Comparison of ENCODE assay signal across 8 cellular contexts in genomic region chrX:119870626-119871131, GRCh38. TPM values are rescaled to one million over a fixed set of nuclear protein-coding genes. Genes with fewer than 3 reads are reported as not detected.
A peak's percentile ranks its signal among the peaks of the same experiment; 100 is the strongest.
DNase-seq lines count a peak whose midpoint lies in the region; ATAC-seq and TF ChIP-seq lines count a peak whose summit lies in the region.

No MANE protein-coding gene starts in this region.

- CTCF ChIA-PET in naive thymus-derived CD4-positive, alpha-beta T cell (lab: Charles Lee): interaction anchor here (0.8 to 0.9 kb wide), 2 partner anchors 11 to 17 kb away, joined by 3 read pairs; no protein-coding TSS in a partner anchor

- H3K9me3 ChIP-seq in BE2C (no peaks in the 10 kb centered on the region), MM.1S (replicated peaks; ENCODE audit: insufficient read depth, low read length) (no peaks in the 10 kb centered on the region), esophagus muscularis mucosa (peaks cover 0 to 9% (median 0%) of the 10 kb centered on the region in 4 donors), vagina (no peaks in the 10 kb centered on the region)
- no peaks in the 10 kb centered on the region for H3K9me3 ChIP-seq in naive thymus-derived CD4-positive, alpha-beta T cell (ENCODE audit: control insufficient read depth in 2 of 3, low read length in 3 of 3)

- H3K9me2 ChIP-seq in MM.1S (replicated peaks; ENCODE audit: insufficient read depth, low read length): no peaks in the 10 kb centered on the region

- H3K27me3 Mint-ChIP-seq in naive thymus-derived CD4-positive, alpha-beta T cell: no peaks in the 10 kb centered on the region

- H3K4me3 ChIP-seq in BE2C (ENCODE audit: low read depth, low read length) (peak overlapping the region; percentile 92), MM.1S (ENCODE audit: low read length) (peak overlapping the region; percentile 78), esophagus muscularis mucosa (peak overlapping the region; percentile 61 to 67 (median 64)), vagina (peak overlapping the region; percentile 54 to 67)
- peak overlapping the region; percentile 90 for H3K4me3 ChIP-seq in naive thymus-derived CD4-positive, alpha-beta T cell (ENCODE audit: low read length)

- peaks cover 0 to 13% (median 0%) of the 10 kb centered on the region in 5 donors for H3K36me3 Mint-ChIP-seq in naive thymus-derived CD4-positive, alpha-beta T cell

- no peak for TF ChIP-seq CTCF in BE2C (IDR thresholded peaks at IDR 0.05; ENCODE audit: low read depth, low read length)
- TF ChIP-seq CTCF in MM.1S (IDR thresholded peaks at IDR 0.05; ENCODE audit: low read length): no peak
- no peak for TF ChIP-seq CTCF in esophagus muscularis mucosa (IDR thresholded peaks at IDR 0.05)
- no peak for TF ChIP-seq CTCF in vagina (IDR thresholded peaks at IDR 0.05)

- peak overlapping the region; percentile 94 to 100 (median 99) for H3K27ac Mint-ChIP-seq in naive thymus-derived CD4-positive, alpha-beta T cell

- H3K27ac ChIP-seq in MM.1S (ENCODE audit: low read length) (peak overlapping the region; percentile 93), esophagus muscularis mucosa (replicated peaks in 1 of 4) (peak overlapping the region; percentile 89 to 92 (median 90)), vagina (peak overlapping the region; percentile 83)
- peak overlapping the region; percentile 88 for H3K27ac ChIP-seq in naive thymus-derived CD4-positive, alpha-beta T cell (ENCODE audit: low read depth, low read length)

- peak overlapping the region; percentile 62; the same call in 1 of the 2 replicates for H3K4me2 ChIP-seq in MM.1S (ENCODE audit: low read depth, low read length)

- H3K4me3 Mint-ChIP-seq in naive thymus-derived CD4-positive, alpha-beta T cell: peak overlapping the region; percentile 86 to 100 (median 97)

- no peaks in the 10 kb centered on the region for H4K20me1 ChIP-seq in MM.1S (ENCODE audit: insufficient read depth, low read length)

- TF ChIP-seq POLR2A in esophagus muscularis mucosa (IDR thresholded peaks at IDR 0.05; ENCODE audit: low read depth): no peak
- no peak for TF ChIP-seq POLR2A in vagina (IDR thresholded peaks at IDR 0.05)

- peaks cover 53% of the 10 kb centered on the region for H3K79me2 ChIP-seq in MM.1S (ENCODE audit: low read length)

- H3K4me1 Mint-ChIP-seq in naive thymus-derived CD4-positive, alpha-beta T cell: peaks cover 6 to 35% (median 15%) of the 10 kb centered on the region in 7 donors

- no peaks in the 10 kb centered on the region for H3K4me1 ChIP-seq in BE2C
- H3K4me1 ChIP-seq in MM.1S (ENCODE audit: low read length): no peaks in the 10 kb centered on the region
- peaks cover 3 to 33% (median 19%) of the 10 kb centered on the region in 4 donors for H3K4me1 ChIP-seq in esophagus muscularis mucosa
- peaks cover 7 to 8% of the 10 kb centered on the region in 2 donors for H3K4me1 ChIP-seq in naive thymus-derived CD4-positive, alpha-beta T cell (ENCODE audit: control insufficient read depth in 2 of 2, insufficient read depth in 2 of 2, low read length in 2 of 2)
- H3K4me1 ChIP-seq in vagina: peaks cover 13% of the 10 kb centered on the region

- ATAC-seq in GM19452 (IDR thresholded peaks at IDR 0.05; ENCODE audit: unreplicated experiment) (peak; percentile 14), GM21619 (IDR thresholded peaks at IDR 0.05; ENCODE audit: unreplicated experiment) (no peak)
- peak; percentile 20 for ATAC-seq in naive thymus-derived CD4-positive, alpha-beta T cell

- POLR2A ChIA-PET in naive thymus-derived CD4-positive, alpha-beta T cell (lab: Charles Lee): interaction anchor here (0.7 to 4.1 kb wide), 16 partner anchors 9 to 1374 kb away, joined by 3 to 46 read pairs (median 4); partner anchors contain the start of genes NKRF, RPL39, SEPTIN6 and SOWAHD

- peak; percentile 35 for DNase-seq in BE2C
- no peak for DNase-seq in MM.1S
- peak; percentile 57 for DNase-seq in activated CD8-positive, alpha-beta memory T cell treated with anti-CD3 and anti-CD28 coated beads, Interleukin-2, amount 50 U/mL, for 48 hours
- no peak for DNase-seq in esophagus muscularis mucosa (ENCODE audit: extremely low spot score)
- peak in 7 of 9 donors; percentile 17 to 38 (median 31) for DNase-seq in naive thymus-derived CD4-positive, alpha-beta T cell
- DNase-seq in vagina (ENCODE audit: extremely low spot score in 2 of 2): no peak

- 47% methylated on average over 24 of the region's 25 CpGs for WGBS in esophagus muscularis mucosa

- H3K36me3 ChIP-seq in BE2C: no peaks in the 10 kb centered on the region
- no peaks in the 10 kb centered on the region for H3K36me3 ChIP-seq in MM.1S (replicated peaks; ENCODE audit: insufficient read depth, low read length)
- peaks cover 0 to 7% (median 2%) of the 10 kb centered on the region in 4 donors for H3K36me3 ChIP-seq in esophagus muscularis mucosa
- no peaks in the 10 kb centered on the region for H3K36me3 ChIP-seq in naive thymus-derived CD4-positive, alpha-beta T cell (ENCODE audit: control insufficient read depth in 2 of 3, insufficient read depth in 3 of 3, low read length in 3 of 3)
- H3K36me3 ChIP-seq in vagina: no peaks in the 10 kb centered on the region

- peaks cover 0 to 6% (median 0%) of the 10 kb centered on the region in 11 donors for H3K9me3 Mint-ChIP-seq in naive thymus-derived CD4-positive, alpha-beta T cell

- intact Hi-C loops in esophagus muscularis mucosa (cut with DNase I): no loop called here
- intact Hi-C loops in naive thymus-derived CD4-positive, alpha-beta T cell (cut with micrococcal nuclease): loop anchor here (1.0 to 5.0 kb wide), 16 partner anchors 11 to 1523 kb away; partner anchors contain the start of genes NKAP (in 2 of the 2), NKRF (in 2 of the 2), PGRMC1 (in 2 of the 2) and RPL39 (in 2 of the 2)
- intact Hi-C loops in vagina (cut with DNase I): no loop called here

- 0 out of 2 replicates have a peak, but pooled peaks cover 11% of the 10 kb centered on the region for H3F3A ChIP-seq in MM.1S (ENCODE audit: insufficient read depth, low read length)

- H3K27me3 ChIP-seq in BE2C (no peaks in the 10 kb centered on the region), MM.1S (replicated peaks; ENCODE audit: insufficient read depth, low read length) (no peaks in the 10 kb centered on the region), esophagus muscularis mucosa (no peaks in the 10 kb centered on the region), vagina (no peaks in the 10 kb centered on the region)
- H3K27me3 ChIP-seq in naive thymus-derived CD4-positive, alpha-beta T cell (ENCODE audit: control insufficient read depth in 2 of 2, insufficient read depth in 2 of 2, low read length in 2 of 2): no peaks in the 10 kb centered on the region

- peak overlapping the region; percentile 91 for H3K9ac ChIP-seq in MM.1S (ENCODE audit: low read length)

- H2AFZ ChIP-seq in MM.1S (ENCODE audit: low read length): peak overlapping the region; percentile 42; the same call in 1 of the 2 replicates

- no peak for TF ChIP-seq EP300 in esophagus muscularis mucosa (IDR thresholded peaks at IDR 0.05)

RNA-seq across cellular contexts. Expression of gene RNF113A, which starts 0.9 kb away (rescaled TPM):
- polyA plus RNA-seq in BE2C (2012; ENCODE audit: insufficient read depth, insufficient read length, low read depth): 63.5 TPM
- total RNA-seq in esophagus muscularis mucosa: 10 to 100 TPM in 3 of 4 donors, 1 to 10 TPM in 1; 9.1 to 14.9 (median 12.7) TPM
- 10 to 100 TPM; 25.5 to 40.6 (median 34.7) TPM for total RNA-seq in naive thymus-derived CD4-positive, alpha-beta T cell
- 10 to 100 TPM; 47.8 to 76.4 TPM for polyA plus RNA-seq in naive thymus-derived CD4-positive, alpha-beta T cell
- total RNA-seq in vagina: 11.8 TPM

RNA-seq across cellular contexts. Expression of gene NDUFA1, which starts 1.0 kb away (rescaled TPM):
- 227 TPM for polyA plus RNA-seq in BE2C (2012; ENCODE audit: insufficient read depth, insufficient read length, low read depth)
- total RNA-seq in esophagus muscularis mucosa: 10 to 100 TPM; 61.1 to 90.9 (median 65.5) TPM
- total RNA-seq in naive thymus-derived CD4-positive, alpha-beta T cell: 10 to 100 TPM; 41.6 to 94.7 (median 46.8) TPM
- 100 to 1,000 TPM; 172 to 313 TPM for polyA plus RNA-seq in naive thymus-derived CD4-positive, alpha-beta T cell
- 25.8 TPM for total RNA-seq in vagina

RNA-seq across cellular contexts. Expression of gene UPF3B, which starts 17.9 kb away (rescaled TPM):
- 15.0 TPM for polyA plus RNA-seq in BE2C (2012; ENCODE audit: insufficient read depth, insufficient read length, low read depth)
- total RNA-seq in esophagus muscularis mucosa (1 to 10 TPM; 4.1 to 7.1 (median 4.9) TPM), vagina (2.5 TPM)
- 10 to 100 TPM in 3 of 5 experiments, 1 to 10 TPM in 2; 7.6 to 12.6 (median 11.3) TPM for total RNA-seq in naive thymus-derived CD4-positive, alpha-beta T cell
- 1 to 10 TPM; 7.3 to 8.3 TPM for polyA plus RNA-seq in naive thymus-derived CD4-positive, alpha-beta T cell

RNA-seq across cellular contexts. Expression of gene AKAP14, which starts 25.0 kb away (rescaled TPM):
- polyA plus RNA-seq in BE2C (2012; ENCODE audit: insufficient read depth, insufficient read length, low read depth): not detected
- total RNA-seq in esophagus muscularis mucosa (not detected), vagina (not detected)
- not detected for total RNA-seq in naive thymus-derived CD4-positive, alpha-beta T cell
- not detected for polyA plus RNA-seq in naive thymus-derived CD4-positive, alpha-beta T cell

Comparison
In these comparisons a context has a peak if more than half of its experiments do, and no peak if none do; other contexts are left out.
1. DNase-seq: peak in BE2C (single experiment), activated CD8-positive, alpha-beta memory T cell treated with anti-CD3 and anti-CD28 coated beads, Interleukin-2, amount 50 U/mL, for 48 hours (single experiment) and naive thymus-derived CD4-positive, alpha-beta T cell (7 of 9); none in MM.1S (single experiment), esophagus muscularis mucosa (single experiment) and vagina (0 of 2).
2. intact Hi-C loops: an anchor here in naive thymus-derived CD4-positive, alpha-beta T cell (1.0 to 5.0 kb wide); none called in esophagus muscularis mucosa and vagina.
3. Peak in every context shown above with its lines, with median percentiles within 50 percentile points of each other: H3K4me3 ChIP-seq and H3K27ac ChIP-seq.